In the genomic region with DNA sequence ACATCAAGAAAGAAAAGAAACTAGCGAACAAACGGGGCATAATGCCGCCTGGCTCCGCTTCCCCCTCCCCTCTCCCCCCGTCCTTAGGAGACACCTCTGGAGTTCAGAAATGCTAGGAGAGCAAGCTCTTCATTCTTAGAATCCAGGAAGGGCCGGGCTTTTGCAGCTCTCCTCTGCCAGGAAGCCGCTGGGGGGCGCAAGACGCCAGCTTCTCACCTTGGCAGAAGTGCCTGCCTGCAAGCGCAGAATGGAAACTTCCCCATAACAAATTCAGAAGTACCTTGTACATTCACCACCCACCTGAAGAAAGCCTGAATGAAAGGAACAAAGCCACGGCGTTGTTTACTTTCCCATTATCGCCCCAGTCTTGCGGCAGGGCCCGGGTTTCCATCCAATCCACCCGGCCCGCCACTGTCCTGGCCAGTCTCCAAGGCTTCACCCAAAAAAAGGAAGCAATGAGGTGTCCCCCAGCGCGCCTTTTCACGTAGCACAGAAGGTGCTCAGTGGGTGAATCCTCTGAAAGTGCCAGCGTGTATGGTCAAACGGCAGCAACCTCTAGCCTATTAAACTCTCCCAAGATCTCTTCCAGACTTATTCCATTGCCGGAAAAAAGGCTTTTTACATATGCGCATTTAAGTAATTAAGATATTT, we compare ENCODE assay signal across 8 cellular contexts. TPM values are rescaled to one million over a fixed set of nuclear protein-coding genes. Genes with fewer than 3 reads are reported as not detected.
A peak's percentile ranks its signal among the peaks of the same experiment; 100 is the strongest.
DNase-seq lines count a peak whose midpoint lies in the region; ATAC-seq, FAIRE-seq and TF ChIP-seq lines count a peak whose summit lies in the region.

No MANE protein-coding gene starts in this region.

- no peaks in the 10 kb centered on the region for H3K9me3 ChIP-seq in MG63

- H3K27ac Mint-ChIP-seq in nephron progenitor cell, result no peak overlapping the region

- H3K4me3 ChIP-seq in MG63 (peak overlapping the region; percentile 21; the same call in 1 of the 2 replicates), foreskin fibroblast (ENCODE audit: low read depth in 1 of 2, low read length in 2 of 2) (peak overlapping the region in 1 of 2 donors; percentile 5)

- TF ChIP-seq CTCF in foreskin fibroblast (IDR thresholded peaks at IDR 0.05; ENCODE audit: low read depth, low read length) (peak; percentile 90), nephron progenitor cell (IDR thresholded peaks at IDR 0.05) (peak; percentile 79)

- H3K36me3 ChIP-seq in MG63, result no peaks in the 10 kb centered on the region

- peaks cover 35% of the 10 kb centered on the region for H3K27me3 Mint-ChIP-seq in nephron progenitor cell (ENCODE audit: low read depth, poor library complexity)

- H3K4me1 Mint-ChIP-seq in nephron progenitor cell, result peaks cover 44% of the 10 kb centered on the region

- TF ChIP-seq POLR2A in GM12891 (IDR thresholded peaks at IDR 0.05; ENCODE audit: low read depth, low read length), result no peak

- no peaks in the 10 kb centered on the region for H3K9me3 Mint-ChIP-seq in nephron progenitor cell

- 0 out of 2 replicates have a peak, but pooled peaks cover 5% of the 10 kb centered on the region for H3K27me3 ChIP-seq in MG63

- peak; percentile 77 for FAIRE-seq in GM12891 (lab: Jason Lieb, UNC)

- peak overlapping the region; percentile 68 for H3K4me3 Mint-ChIP-seq in nephron progenitor cell

- DNase-seq in GM12891 (ENCODE audit: insufficient read length, low spot score) (peak; percentile 53), MG63 (peak; percentile 72), SHP77 treated with DMSO at 0.1 percent for 48 hours (lab: John Stamatoyannopoulos, UW) (peak; percentile 81), foreskin fibroblast (peak; percentile 30 to 70), nephron progenitor cell (peak; percentile 91)
- DNase-seq in activated effector memory CD4-positive, alpha-beta T cell treated with anti-CD3 and anti-CD28 coated beads, Interleukin-2, amount 50 U/mL, for 16 hours, result peak; percentile 95
- peak; percentile 72 to 91 (median 79) for DNase-seq in stimulated activated naive CD4-positive, alpha-beta T cell (lab: John Stamatoyannopoulos, UW)

- no peaks in the 10 kb centered on the region for H3K36me3 Mint-ChIP-seq in nephron progenitor cell (ENCODE audit: low read depth)

- ATAC-seq in HG03175 (IDR thresholded peaks at IDR 0.05; ENCODE audit: unreplicated experiment), result no peak

TF ChIP-seq in GM12891, 5 proteins besides CTCF, POLR2A, EP300 and RAD21:
- no peak for TF ChIP-seq PAX5 (IDR thresholded peaks at IDR 0.05; ENCODE audit: insufficient read depth, low read length, severe bottlenecking)
- TF ChIP-seq SPI1 (IDR thresholded peaks at IDR 0.05; ENCODE audit: low read depth, low read length), result no peak
- TF ChIP-seq POLR2AphosphoS5 (IDR thresholded peaks at IDR 0.05; ENCODE audit: low read depth, low read length), result no peak
- no peak for TF ChIP-seq POU2F2 (IDR thresholded peaks at IDR 0.05; ENCODE audit: low read depth, low read length)
- TF ChIP-seq TAF1 (IDR thresholded peaks at IDR 0.05; ENCODE audit: low read depth, low read length), result no peak

RNA-seq across cellular contexts. Expression of gene GADD45G, which starts 1.7 kb away (rescaled TPM):
- polyA plus RNA-seq in GM12891 (2012; ENCODE audit: low read depth, missing spikeins), result 1.4 TPM
- 3.5 TPM in 1 of 2 replicates, not detected in the other for total RNA-seq in MG63 (2014; rRNA removed; shearing (Covaris generic); ENCODE audit: low replicate concordance)
